Comparison of ENCODE assay signal across 21 cellular contexts in the genomic region with DNA sequence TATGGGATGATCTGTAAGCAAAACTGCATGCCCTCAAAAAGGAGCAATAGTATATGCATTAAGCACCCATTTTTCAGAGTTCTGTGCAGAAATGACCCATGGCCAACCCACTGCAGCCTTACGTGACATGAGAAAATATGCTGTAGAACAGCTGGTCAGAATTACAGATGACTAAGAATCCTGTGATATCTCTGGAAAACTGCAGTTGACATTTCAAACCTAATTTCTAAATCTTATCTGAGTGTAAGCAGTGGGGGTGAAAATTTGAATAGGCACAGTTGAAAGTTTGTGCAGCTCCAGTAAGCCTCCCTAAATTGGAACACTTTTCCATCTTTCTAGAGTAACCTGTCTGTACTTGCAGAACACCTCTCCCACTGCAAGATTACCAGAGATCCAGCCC. TPM values are rescaled to one million over a fixed set of nuclear protein-coding genes. Genes with fewer than 3 reads are reported as not detected.
DNase-seq lines count a peak whose midpoint lies in the region; ATAC-seq and TF ChIP-seq lines count a peak whose summit lies in the region.
"Had no signal": no experiment of that assay in that cellular context is flagged by ENCODE, and none has a peak within 500 bp of the region (broad histone marks: within the 10 kb centered on the region; RNA-seq: fewer than 3 reads in every experiment).

No MANE protein-coding gene starts in this region.

- no peak overlapping the region for H4K91ac ChIP-seq in mesenchymal stem cell (ENCODE audit: low read length)

- DNase-seq in LHCN-M2 (ENCODE audit: low read depth) = peak; percentile 61
- peak; percentile 4 for DNase-seq in choroid plexus epithelial cell (ENCODE audit: low read depth)
- no peak for DNase-seq in mesenchymal stem cell
- DNase-seq in inferior parietal cortex (ENCODE audit: extremely low spot score) = no peak
- DNase-seq: CD8-positive, alpha-beta memory T cell; DND-41; GOT3; NCI-H1048; NCI-H2029 treated with DMSO at 0.1 percent for 48 hours; NCI-H2227 treated with DMSO at 0.1 percent for 48 hours; NCI-H524 had no signal

- no peak for TF ChIP-seq CTCF in choroid plexus epithelial cell (conservative IDR thresholded peaks at IDR 0.05; ENCODE audit: low read depth, low read length)

- H3K36me3 ChIP-seq in mesenchymal stem cell (ENCODE audit: control insufficient read depth in 1 of 2, insufficient read depth in 2 of 2, low read depth in 1 of 2, low read length in 2 of 2) (no peaks in the 10 kb centered on the region), subcutaneous abdominal adipose tissue (ENCODE audit: control insufficient read depth in 5 of 5, insufficient read depth in 5 of 5, low read length in 5 of 5) (no peaks in the 10 kb centered on the region)
- H3K36me3 ChIP-seq: BLaER1 treated with 17β-estradiol and CSF1 and Interleukin-3, amounts not matched to agents 10 nM and 100 nM had no signal

- H3K27me3 ChIP-seq in mesenchymal stem cell (ENCODE audit: control insufficient read depth in 1 of 2, insufficient read depth in 1 of 2, low read length in 2 of 2) = no peaks in the 10 kb centered on the region
- H3K27me3 ChIP-seq in subcutaneous abdominal adipose tissue (ENCODE audit: control insufficient read depth in 5 of 5, insufficient read depth in 4 of 5, low read length in 5 of 5) = no peaks in the 10 kb centered on the region
- H3K27me3 ChIP-seq: BLaER1 treated with 17β-estradiol and CSF1 and Interleukin-3, amounts not matched to agents 10 nM and 100 nM had no signal

- H3K23ac ChIP-seq in mesenchymal stem cell (ENCODE audit: low read length in 2 of 2) = no peak overlapping the region

- no peak overlapping the region for H2BK15ac ChIP-seq in mesenchymal stem cell (ENCODE audit: low read depth, poor library complexity, severe bottlenecking)

- no peaks in the 10 kb centered on the region for H3K79me1 ChIP-seq in mesenchymal stem cell (replicated peaks; ENCODE audit: low read length, poor library complexity, severe bottlenecking)

- WGBS in mesenchymal stem cell = no CpG with 5 or more reads among the region's 1 CpG

- H3K18ac ChIP-seq in mesenchymal stem cell (ENCODE audit: low read depth in 1 of 2, low read length in 2 of 2) = no peak overlapping the region

- no peak overlapping the region for H2BK120ac ChIP-seq in mesenchymal stem cell (ENCODE audit: low read depth, low read length)

- H2BK5ac ChIP-seq in mesenchymal stem cell (ENCODE audit: low read depth, low read length, poor library complexity, severe bottlenecking) = no peak overlapping the region

- H3K4me1 ChIP-seq in mesenchymal stem cell (ENCODE audit: control insufficient read depth, insufficient read depth, low read depth, low read length) (peaks cover 1% of the 10 kb centered on the region), subcutaneous abdominal adipose tissue (ENCODE audit: control insufficient read depth in 5 of 5, insufficient read depth in 5 of 5, low read length in 5 of 5) (peaks cover 0 to 2% (median 0%) of the 10 kb centered on the region in 5 donors)

- H3K4me3 ChIP-seq in choroid plexus epithelial cell (ENCODE audit: low read depth, low read length) (no peak overlapping the region), mesenchymal stem cell (ENCODE audit: insufficient read depth in 1 of 2, low read depth in 1 of 2, low read length in 2 of 2) (no peak overlapping the region), subcutaneous abdominal adipose tissue (ENCODE audit: low read depth in 1 of 5, low read length in 5 of 5) (no peak overlapping the region)
- H3K4me3 ChIP-seq: BLaER1 treated with 17β-estradiol and CSF1 and Interleukin-3, amounts not matched to agents 10 nM and 100 nM; GM12878 had no signal

- H2AFZ ChIP-seq in mesenchymal stem cell (ENCODE audit: low read depth, low read length) = no peak overlapping the region

- H3K27ac ChIP-seq in mesenchymal stem cell (ENCODE audit: low read length, poor library complexity, severe bottlenecking) = no peak overlapping the region
- peak overlapping the region; percentile 8 for H3K27ac ChIP-seq in subcutaneous abdominal adipose tissue (ENCODE audit: low read depth, low read length)
- H3K27ac ChIP-seq: BLaER1 treated with 17β-estradiol and CSF1 and Interleukin-3, amounts not matched to agents 10 nM and 100 nM; KMS-11 had no signal

- H3K4ac ChIP-seq in mesenchymal stem cell (ENCODE audit: low read depth in 1 of 2, low read length in 2 of 2) = no peak overlapping the region

- ATAC-seq in HG03175 (IDR thresholded peaks at IDR 0.05; ENCODE audit: unreplicated experiment) = no peak
- ATAC-seq in HG02981 (IDR thresholded peaks at IDR 0.05; ENCODE audit: unreplicated experiment) = no peak
- ATAC-seq: GM12878, Panc1 had no signal

- no peak overlapping the region for H3K4me2 ChIP-seq in mesenchymal stem cell (ENCODE audit: low read length, poor library complexity, severe bottlenecking)
- H3K4me2 ChIP-seq: BLaER1 treated with 17β-estradiol and CSF1 and Interleukin-3, amounts not matched to agents 10 nM and 100 nM; KMS-11 had no signal

- no peak overlapping the region for H2AK5ac ChIP-seq in mesenchymal stem cell (ENCODE audit: low read length, severe bottlenecking)

- peak overlapping the region; percentile 62 for H3K9ac ChIP-seq in mesenchymal stem cell (ENCODE audit: low read length)
- H3K9ac ChIP-seq in subcutaneous abdominal adipose tissue (ENCODE audit: low read length in 5 of 5) = no peak overlapping the region
- H3K9ac ChIP-seq: BLaER1 treated with 17β-estradiol and CSF1 and Interleukin-3, amounts not matched to agents 10 nM and 100 nM; KMS-11 had no signal

- no peak overlapping the region for H3K14ac ChIP-seq in mesenchymal stem cell (ENCODE audit: low read length in 2 of 2)

- H3K9me3 ChIP-seq in mesenchymal stem cell (ENCODE audit: control insufficient read depth, low read length) = no peaks in the 10 kb centered on the region
- H3K9me3 ChIP-seq in subcutaneous abdominal adipose tissue (ENCODE audit: control insufficient read depth in 5 of 5, low read length in 5 of 5) = no peaks in the 10 kb centered on the region
- H3K9me3 ChIP-seq: BLaER1 treated with 17β-estradiol and CSF1 and Interleukin-3, amounts not matched to agents 10 nM and 100 nM had no signal

- no peak overlapping the region for H4K8ac ChIP-seq in mesenchymal stem cell (ENCODE audit: low read length)

- no peak overlapping the region for H2BK12ac ChIP-seq in mesenchymal stem cell (ENCODE audit: low read length in 2 of 2)

RNA-seq across cellular contexts. Expression of a gene that starts 28.7 kb away (rescaled TPM):
- not detected in 2 replicates for total RNA-seq in LHCN-M2 (2014; rRNA removed)
- polyA plus RNA-seq in LHCN-M2 (2012) = 0.05 TPM
- polyA plus RNA-seq in mesenchymal stem cell (2013, experiment 1 of 2) = not detected
- not detected for polyA plus RNA-seq in mesenchymal stem cell (2013, experiment 2 of 2)
- total RNA-seq: CD8-positive, alpha-beta memory T cell; GM12878; MCF 10A; SK-MEL-5 had no signal
- polyA plus RNA-seq: AG04450; CD8-positive, alpha-beta memory T cell had no signal

Comparison
In these comparisons a context has a peak if more than half of its experiments do, and no peak if none do; other contexts are left out.
1. DNase-seq: peak in LHCN-M2 (single experiment) and choroid plexus epithelial cell (single experiment); none in mesenchymal stem cell (single experiment) and inferior parietal cortex (single experiment).